In the genomic region with DNA sequence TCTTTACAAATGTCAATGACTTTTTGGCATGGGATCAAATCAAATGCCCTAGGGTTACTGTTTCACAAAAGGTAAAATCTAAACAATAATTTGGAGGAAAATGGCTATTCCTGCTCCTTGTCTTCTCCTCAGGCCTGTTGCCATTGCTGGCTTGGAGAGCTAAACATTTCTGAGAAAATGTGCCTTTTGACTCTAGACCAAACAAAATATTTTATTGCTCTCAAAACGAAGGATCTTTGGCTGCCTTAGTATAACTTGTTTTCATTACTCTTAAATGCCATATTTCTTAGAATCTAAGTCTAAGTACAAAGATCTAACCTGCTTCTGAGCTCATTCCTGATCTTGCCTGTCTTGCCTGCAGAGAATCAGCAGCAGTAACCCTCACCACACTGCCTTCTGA, we compare ENCODE assay signal across 1 cellular context.
TF ChIP-seq lines count a peak whose summit lies in the region.

No MANE protein-coding gene starts in this region.

TF ChIP-seq in SK-N-SH, 30 proteins besides CTCF, POLR2A, EP300 and RAD21 (continued from another document):
- TF ChIP-seq SMC3 (IDR thresholded peaks at IDR 0.05; ENCODE audit: low read depth, low read length) (no peak), FOXJ3 (CRISPR knock-in tag; IDR thresholded peaks at IDR 0.05) (no peak), TCF12 (IDR thresholded peaks at IDR 0.05) (no peak)
TF ChIP-seq in SK-N-SH: peak in this region for 0.
